ENCODE assay signal across 1 cellular context in genomic region chr20:33401922-33402369, GRCh38.
TF ChIP-seq lines count a peak whose summit lies in the region.

No MANE protein-coding gene starts in this region.

TF ChIP-seq in HepG2, 621 proteins besides CTCF, POLR2A, EP300 and RAD21:
- TF ChIP-seq ZSCAN12 (CRISPR knock-in tag; IDR thresholded peaks at IDR 0.05), result peak; percentile 10; the same call in 1 of the 2 replicates
- TF ChIP-seq ZNF746 (CRISPR knock-in tag; IDR thresholded peaks at IDR 0.05), result 0 out of 2 replicates have a peak, but pooled peaks have one; percentile 32
- peak; percentile 37; the same call in 1 of the 2 replicates for TF ChIP-seq TRAFD1 (CRISPR knock-in tag; IDR thresholded peaks at IDR 0.05; ENCODE audit: borderline replicate concordance)
- TF ChIP-seq ZBTB42 (CRISPR knock-in tag; IDR thresholded peaks at IDR 0.05), result 0 out of 2 replicates have a peak, but pooled peaks have one; percentile 1
- 0 out of 2 replicates have a peak, but pooled peaks have one; percentile 20 for TF ChIP-seq ZNF770 (CRISPR knock-in tag; IDR thresholded peaks at IDR 0.05)
- TF ChIP-seq MLXIP (CRISPR knock-in tag; IDR thresholded peaks at IDR 0.05; ENCODE audit: borderline replicate concordance), result 0 out of 2 replicates have a peak, but pooled peaks have one; percentile 15
- no peak for TF ChIP-seq NFRKB (IDR thresholded peaks at IDR 0.05)
- TF ChIP-seq ZNF709 (CRISPR knock-in tag; IDR thresholded peaks at IDR 0.05), result peak; percentile 47; the same call in 1 of the 2 replicates
- no peak for TF ChIP-seq RERE (CRISPR knock-in tag; IDR thresholded peaks at IDR 0.05; ENCODE audit: low read depth)
- TF ChIP-seq ZNF180 (CRISPR knock-in tag; IDR thresholded peaks at IDR 0.05; ENCODE audit: borderline replicate concordance, low read depth), result 0 out of 2 replicates have a peak, but pooled peaks have one; percentile 39
- TF ChIP-seq AHDC1 (CRISPR knock-in tag; IDR thresholded peaks at IDR 0.05; ENCODE audit: borderline replicate concordance), result peak; percentile 32; the same call in 1 of the 2 replicates
- TF ChIP-seq ELF1 (CRISPR knock-in tag; IDR thresholded peaks at IDR 0.05), result peak; percentile 45; the same call in 1 of the 2 replicates
- no peak for TF ChIP-seq ZNF577 (CRISPR knock-in tag; IDR thresholded peaks at IDR 0.05; ENCODE audit: borderline replicate concordance, low read depth)
- 0 out of 2 replicates have a peak, but pooled peaks have one; percentile 54 for TF ChIP-seq ZBTB1 (CRISPR knock-in tag; IDR thresholded peaks at IDR 0.05; ENCODE audit: borderline replicate concordance)
- peak; percentile 30; the same call in 1 of the 2 replicates for TF ChIP-seq FOXO1 (CRISPR knock-in tag; IDR thresholded peaks at IDR 0.05)
- TF ChIP-seq PRDM10 (CRISPR knock-in tag; IDR thresholded peaks at IDR 0.05; ENCODE audit: low read depth), result no peak
- 0 out of 2 replicates have a peak, but pooled peaks have one; percentile 13 for TF ChIP-seq ETV5 (CRISPR knock-in tag; IDR thresholded peaks at IDR 0.05; ENCODE audit: borderline replicate concordance)
- no peak for TF ChIP-seq YEATS2 (CRISPR knock-in tag; IDR thresholded peaks at IDR 0.05; ENCODE audit: borderline replicate concordance)
- TF ChIP-seq E2F5 (CRISPR knock-in tag; conservative IDR thresholded peaks at IDR 0.05), result 0 out of 2 replicates have a peak, but pooled peaks have one; percentile 40
- TF ChIP-seq E2F1 (CRISPR knock-in tag; IDR thresholded peaks at IDR 0.05), result peak; percentile 38
